In genomic region chr6:43254846-43255245, GRCh38 we compare ENCODE assay signal across 25 cellular contexts. TPM values are rescaled to one million over a fixed set of nuclear protein-coding genes. Genes with fewer than 3 reads are reported as not detected.
DNase-seq lines count a peak whose midpoint lies in the region; ATAC-seq, FAIRE-seq and TF ChIP-seq lines count a peak whose summit lies in the region.
"Had no signal": no experiment of that assay in that cellular context is flagged by ENCODE, and none has a peak within 500 bp of the region (broad histone marks: within the 10 kb centered on the region; RNA-seq: fewer than 3 reads in every experiment).

No MANE protein-coding gene starts in this region.

- H3K4me3 ChIP-seq in kidney (ENCODE audit: low read length in 2 of 2), result no peak overlapping the region
- H3K4me3 ChIP-seq: BLaER1, GM23248 had no signal

- CTCF ChIA-PET in activated CD4-positive, alpha-beta T cell treated with anti-CD3 and anti-CD28 coated beads for 36 hours (lab: Charles Lee), result interaction anchor here (0.6 to 1.5 kb wide), 2 partner anchors 25 to 185 kb away, joined by 3 to 5 read pairs; partner anchors contain the start of gene DNPH1

- POLR2A ChIA-PET in activated CD4-positive, alpha-beta T cell treated with anti-CD3 and anti-CD28 coated beads for 36 hours (lab: Charles Lee), result no interaction called here

- H3K4me1 ChIP-seq in kidney (ENCODE audit: control insufficient read depth in 1 of 2, insufficient read depth in 1 of 2, low read depth in 1 of 2, low read length in 2 of 2), result no peaks in the 10 kb centered on the region

- H3K9me3 Mint-ChIP-seq in activated CD4-positive, alpha-beta T cell treated with anti-CD3 and anti-CD28 coated beads, Interleukin-2, amount 10 ng/mL, durations not matched to agents 24 days and 14 days, result no peaks in the 10 kb centered on the region
- H3K9me3 Mint-ChIP-seq in activated CD4-positive, alpha-beta T cell treated with anti-CD3 and anti-CD28 coated beads for 36 hours (ENCODE audit: low read depth), result no peaks in the 10 kb centered on the region
- H3K9me3 Mint-ChIP-seq in activated T-helper 17 cell treated with anti-CD3 and anti-CD28 coated beads, Interleukin-2, amount 50 U/mL, for 72 hours, result no peaks in the 10 kb centered on the region
- H3K9me3 Mint-ChIP-seq: IgD-negative memory B cell had no signal

- TF ChIP-seq CTCF in kidney (IDR thresholded peaks at IDR 0.05; ENCODE audit: borderline replicate concordance, extremely low read depth, insufficient read depth), result no peak

- H3K4me1 Mint-ChIP-seq in activated CD4-positive, alpha-beta T cell treated with anti-CD3 and anti-CD28 coated beads, Interleukin-2, amount 10 ng/mL, durations not matched to agents 24 days and 14 days, result peaks cover 44% of the 10 kb centered on the region
- H3K4me1 Mint-ChIP-seq in activated CD4-positive, alpha-beta T cell treated with anti-CD3 and anti-CD28 coated beads for 36 hours, result peaks cover 22% of the 10 kb centered on the region
- peaks cover 18% of the 10 kb centered on the region for H3K4me1 Mint-ChIP-seq in activated T-helper 17 cell treated with anti-CD3 and anti-CD28 coated beads, Interleukin-2, amount 50 U/mL, for 72 hours

- H3K4me3 Mint-ChIP-seq in activated CD4-positive, alpha-beta T cell treated with anti-CD3 and anti-CD28 coated beads, Interleukin-2, amount 10 ng/mL, durations not matched to agents 24 days and 14 days, result no peak overlapping the region
- H3K4me3 Mint-ChIP-seq in activated CD4-positive, alpha-beta T cell treated with anti-CD3 and anti-CD28 coated beads for 36 hours, result no peak overlapping the region
- peak overlapping the region; percentile 43 for H3K4me3 Mint-ChIP-seq in activated T-helper 17 cell treated with anti-CD3 and anti-CD28 coated beads, Interleukin-2, amount 50 U/mL, for 72 hours
- H3K4me3 Mint-ChIP-seq: CD14-positive monocyte; CD4-positive, alpha-beta memory T cell; IgD-negative memory B cell had no signal

- no peaks in the 10 kb centered on the region for H3K36me3 ChIP-seq in kidney (ENCODE audit: control insufficient read depth in 1 of 2, insufficient read depth in 2 of 2, low read length in 2 of 2)
- H3K36me3 ChIP-seq: BLaER1 had no signal

- no peak overlapping the region for H3K9ac ChIP-seq in kidney (ENCODE audit: low read length in 2 of 2)
- H3K9ac ChIP-seq: BLaER1, GM23248 had no signal

- no peaks in the 10 kb centered on the region for H3K9me3 ChIP-seq in kidney (ENCODE audit: control insufficient read depth in 1 of 2, low read length in 2 of 2)
- H3K9me3 ChIP-seq: BLaER1 had no signal

- FAIRE-seq in kidney (lab: Jason Lieb, UNC), result no peak
- FAIRE-seq: GM12892, GM18507 had no signal

- no peaks in the 10 kb centered on the region for H3K36me3 Mint-ChIP-seq in activated CD4-positive, alpha-beta T cell treated with anti-CD3 and anti-CD28 coated beads, Interleukin-2, amount 10 ng/mL, durations not matched to agents 24 days and 14 days (ENCODE audit: low read depth)
- no peaks in the 10 kb centered on the region for H3K36me3 Mint-ChIP-seq in activated CD4-positive, alpha-beta T cell treated with anti-CD3 and anti-CD28 coated beads for 36 hours (ENCODE audit: low read depth)
- H3K36me3 Mint-ChIP-seq in activated T-helper 17 cell treated with anti-CD3 and anti-CD28 coated beads, Interleukin-2, amount 50 U/mL, for 72 hours (ENCODE audit: low read depth), result no peaks in the 10 kb centered on the region
- H3K36me3 Mint-ChIP-seq: CD14-positive monocyte; CD4-positive, alpha-beta memory T cell had no signal

- no peak for ATAC-seq in activated CD4-positive, alpha-beta T cell treated with anti-CD3 and anti-CD28 coated beads for 36 hours
- no peak for ATAC-seq in activated T-helper 17 cell treated with anti-CD3 and anti-CD28 coated beads, Interleukin-2, amount 50 U/mL, for 72 hours (replicated peaks)
- ATAC-seq in HG02938 (IDR thresholded peaks at IDR 0.05; ENCODE audit: unreplicated experiment), result no peak

- H3K27ac Mint-ChIP-seq in activated CD4-positive, alpha-beta T cell treated with anti-CD3 and anti-CD28 coated beads, Interleukin-2, amount 10 ng/mL, durations not matched to agents 24 days and 14 days, result peak overlapping the region; percentile 75
- H3K27ac Mint-ChIP-seq in activated CD4-positive, alpha-beta T cell treated with anti-CD3 and anti-CD28 coated beads for 36 hours, result no peak overlapping the region
- peak overlapping the region; percentile 56 for H3K27ac Mint-ChIP-seq in activated T-helper 17 cell treated with anti-CD3 and anti-CD28 coated beads, Interleukin-2, amount 50 U/mL, for 72 hours
- H3K27ac Mint-ChIP-seq: CD14-positive monocyte; CD4-positive, alpha-beta memory T cell; IgD-negative memory B cell had no signal

- intact Hi-C loops in activated CD4-positive, alpha-beta T cell treated with anti-CD3 and anti-CD28 coated beads, Interleukin-2, amount 10 ng/mL, durations not matched to agents 24 days and 14 days (cut with micrococcal nuclease), result no loop called here
- intact Hi-C loops in activated CD4-positive, alpha-beta T cell treated with anti-CD3 and anti-CD28 coated beads for 36 hours (cut with DNase I, micrococcal nuclease), result no loop called here
- intact Hi-C loops in kidney (cut with DNase I), result no loop called here

- peaks cover 20% of the 10 kb centered on the region for H3K27me3 Mint-ChIP-seq in activated CD4-positive, alpha-beta T cell treated with anti-CD3 and anti-CD28 coated beads, Interleukin-2, amount 10 ng/mL, durations not matched to agents 24 days and 14 days
- H3K27me3 Mint-ChIP-seq in activated CD4-positive, alpha-beta T cell treated with anti-CD3 and anti-CD28 coated beads for 36 hours, result peaks cover 18% of the 10 kb centered on the region
- H3K27me3 Mint-ChIP-seq in activated T-helper 17 cell treated with anti-CD3 and anti-CD28 coated beads, Interleukin-2, amount 50 U/mL, for 72 hours, result peaks cover 17% of the 10 kb centered on the region

- no peak overlapping the region for H3K27ac ChIP-seq in kidney (ENCODE audit: low read depth in 2 of 2, low read length in 2 of 2)
- H3K27ac ChIP-seq: 22Rv1, BLaER1, GM23248, HL-60 had no signal

- DNase-seq in activated CD4-positive, alpha-beta T cell treated with anti-CD3 and anti-CD28 coated beads, Interleukin-2, amount 10 ng/mL, durations not matched to agents 24 days and 14 days, result no peak
- no peak for DNase-seq in activated CD4-positive, alpha-beta T cell treated with anti-CD3 and anti-CD28 coated beads for 36 hours
- DNase-seq in kidney, result peak; percentile 39
- DNase-seq in activated CD4-positive, CD25-positive, alpha-beta regulatory T cell treated with anti-CD3 and anti-CD28 coated beads, Interleukin-2, amount 50 U/mL, for 72 hours, result no peak
- no peak for DNase-seq in Kasumi-1 (lab: John Stamatoyannopoulos, UW)
- DNase-seq: CD4-positive, alpha-beta memory T cell; DMS153; DMS79; GDM1; GM23248; HCEC 1CT had no signal

RNA-seq across cellular contexts. Expression of gene TTBK1, which starts 11.6 kb away (rescaled TPM):
- total RNA-seq in activated CD4-positive, alpha-beta T cell treated with anti-CD3 and anti-CD28 coated beads, Interleukin-2, amount 10 ng/mL, durations not matched to agents 24 days and 14 days, result 0.62 and 0.72 TPM in 2 replicates
- under 1 TPM; 0.30 to 0.40 TPM for total RNA-seq in activated CD4-positive, alpha-beta T cell treated with anti-CD3 and anti-CD28 coated beads for 36 hours
- total RNA-seq in activated T-helper 17 cell treated with anti-CD3 and anti-CD28 coated beads, Interleukin-2, amount 50 U/mL, for 72 hours, result 1 to 10 TPM; 2.2 to 3.6 TPM
- total RNA-seq in kidney, result 0.31 TPM
- polyA plus RNA-seq in kidney (ENCODE audit: insufficient read depth, low read depth, low replicate concordance), result 0.26 TPM
- total RNA-seq: A673, Daoy, GM23248, H4 had no signal
- polyA plus RNA-seq: AG04450; CD14-positive monocyte; CD4-positive, alpha-beta memory T cell; GM23248 had no signal

RNA-seq across cellular contexts. Expression of gene DNPH1, which starts 25.6 kb away (rescaled TPM):
- total RNA-seq in activated CD4-positive, alpha-beta T cell treated with anti-CD3 and anti-CD28 coated beads, Interleukin-2, amount 10 ng/mL, durations not matched to agents 24 days and 14 days, result 78.9 and 79.6 TPM in 2 replicates
- total RNA-seq in activated CD4-positive, alpha-beta T cell treated with anti-CD3 and anti-CD28 coated beads for 36 hours, result 10 to 100 TPM; 58.5 to 80.3 TPM
- 10 to 100 TPM; 42.6 to 57.8 TPM for total RNA-seq in activated T-helper 17 cell treated with anti-CD3 and anti-CD28 coated beads, Interleukin-2, amount 50 U/mL, for 72 hours
- total RNA-seq in kidney, result 74.3 TPM
- polyA plus RNA-seq in kidney (ENCODE audit: insufficient read depth, low read depth, low replicate concordance), result 373 TPM

RNA-seq across cellular contexts. Expression of gene SLC22A7, which starts 43.2 kb away (rescaled TPM):
- total RNA-seq in activated CD4-positive, alpha-beta T cell treated with anti-CD3 and anti-CD28 coated beads, Interleukin-2, amount 10 ng/mL, durations not matched to agents 24 days and 14 days, result not detected in 2 replicates
- not detected for total RNA-seq in activated CD4-positive, alpha-beta T cell treated with anti-CD3 and anti-CD28 coated beads for 36 hours
- not detected for total RNA-seq in activated T-helper 17 cell treated with anti-CD3 and anti-CD28 coated beads, Interleukin-2, amount 50 U/mL, for 72 hours
- 2.0 TPM for total RNA-seq in kidney
- polyA plus RNA-seq in kidney (ENCODE audit: insufficient read depth, low read depth, low replicate concordance), result 34.8 TPM
- total RNA-seq: A673; CD4-positive, alpha-beta memory T cell; Daoy; GM23248; H4; HT1080 had no signal
- polyA plus RNA-seq: AG04450; CD14-positive monocyte; CD4-positive, alpha-beta memory T cell; GM23248; IgD-negative memory B cell had no signal

RNA-seq across cellular contexts. Expression of gene CRIP3, which starts 53.8 kb away (rescaled TPM):
- total RNA-seq in activated CD4-positive, alpha-beta T cell treated with anti-CD3 and anti-CD28 coated beads, Interleukin-2, amount 10 ng/mL, durations not matched to agents 24 days and 14 days, result 0.43 and 0.79 TPM in 2 replicates
- total RNA-seq in activated CD4-positive, alpha-beta T cell treated with anti-CD3 and anti-CD28 coated beads for 36 hours, result 1 to 10 TPM; 1.6 to 1.8 TPM
- total RNA-seq in activated T-helper 17 cell treated with anti-CD3 and anti-CD28 coated beads, Interleukin-2, amount 50 U/mL, for 72 hours, result 1 to 10 TPM; 4.2 to 4.6 TPM
- total RNA-seq in kidney, result 5.6 TPM
- 14.3 TPM for polyA plus RNA-seq in kidney (ENCODE audit: insufficient read depth, low read depth, low replicate concordance)
- total RNA-seq: GM23248, H4, HT1080 had no signal
- polyA plus RNA-seq: AG04450; CD4-positive, alpha-beta memory T cell; GM23248 had no signal
